ENCODE assay signal across 4 cellular contexts in genomic region chr6:73281684-73282083, GRCh38.
TF ChIP-seq lines count a peak whose summit lies in the region.

No MANE protein-coding gene starts in this region.

TF ChIP-seq in A549, 52 proteins besides CTCF, POLR2A, EP300 and RAD21:
- TF ChIP-seq MAFK (IDR thresholded peaks at IDR 0.05; ENCODE audit: partially characterized antibody): peak; percentile 51

TF ChIP-seq in IMR-90, 13 proteins besides CTCF, POLR2A, EP300 and RAD21:
- TF ChIP-seq MAFK (IDR thresholded peaks at IDR 0.05; ENCODE audit: low read depth, low read length): peak; percentile 56

TF ChIP-seq in K562, 482 proteins besides CTCF, POLR2A, EP300 and RAD21:
- 0 out of 2 replicates have a peak, but pooled peaks have one; percentile 8 for TF ChIP-seq MAFK (IDR thresholded peaks at IDR 0.05; ENCODE audit: low read length)
- peak; percentile 71 for TF ChIP-seq ZNF316 (IDR thresholded peaks at IDR 0.05)
- peak; percentile 33; the same call in 1 of the 2 replicates for TF ChIP-seq MAFF (IDR thresholded peaks at IDR 0.05; ENCODE audit: low read length)
- peak; percentile 47 for TF ChIP-seq C11orf30 (IDR thresholded peaks at IDR 0.05; ENCODE audit: low read depth)
TF ChIP-seq in K562: peak in this region for 4; not testable (repeated sequence) for 478.

TF ChIP-seq in HepG2, 621 proteins besides CTCF, POLR2A, EP300 and RAD21:
- peak; percentile 56; the same call in 1 of the 2 replicates for TF ChIP-seq MAFF (IDR thresholded peaks at IDR 0.05; ENCODE audit: low read depth, low read length)
- peak; percentile 60 to 81; a peak in 3 of 4 replicates for TF ChIP-seq MAFK (conservative IDR thresholded peaks at IDR 0.05 in 1 of 2, IDR thresholded peaks at IDR 0.05 in 1 of 2; ENCODE audit: low read length in 2 of 2)
